ENCODE assay signal across 1 cellular context in the genomic region with DNA sequence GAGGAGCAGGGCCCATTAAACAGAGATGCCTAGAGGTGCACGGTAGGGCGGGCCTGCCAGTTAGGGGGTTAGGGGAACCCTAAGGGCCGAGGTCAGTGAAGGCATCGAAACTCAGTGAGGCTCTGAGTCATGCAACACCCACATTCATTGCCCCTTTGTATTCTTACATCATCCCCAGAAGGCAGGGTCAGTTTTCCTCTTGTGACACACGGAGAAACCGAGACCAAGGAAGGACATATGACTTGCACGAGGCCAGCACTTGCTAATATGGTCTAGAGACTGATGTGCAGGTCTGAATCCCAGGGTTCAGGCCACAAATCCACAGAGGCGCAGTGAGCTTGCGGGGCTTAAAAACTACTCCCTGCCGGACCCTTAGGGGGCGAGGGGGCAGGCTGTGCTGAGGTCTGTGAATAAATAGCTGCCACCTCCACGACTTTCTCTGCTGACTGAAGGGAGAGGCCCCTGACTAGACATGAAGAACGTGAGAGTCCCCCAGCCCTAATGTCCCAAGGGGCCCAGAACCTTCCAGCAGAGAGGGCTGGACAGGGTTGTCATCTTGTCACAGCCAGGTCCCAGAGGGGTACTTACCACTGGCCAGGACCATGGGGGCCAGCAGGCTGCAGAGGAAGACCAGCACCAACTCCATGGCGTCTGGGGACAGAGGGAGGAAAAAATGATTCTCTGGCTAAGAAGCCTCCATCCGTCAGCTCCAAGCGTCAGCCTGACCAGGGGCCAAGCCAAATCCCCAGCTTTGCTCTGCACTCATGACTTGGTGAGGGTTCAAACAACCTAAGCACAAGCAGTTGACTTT.
TF ChIP-seq lines count a peak whose summit lies in the region.

No MANE protein-coding gene starts in this region.

TF ChIP-seq in K562, 482 proteins besides CTCF, POLR2A, EP300 and RAD21:
- TF ChIP-seq L3MBTL2 (IDR thresholded peaks at IDR 0.05) (peak; percentile 63; the same call in 1 of the 2 replicates), POU5F1 (IDR thresholded peaks at IDR 0.05; ENCODE audit: borderline replicate concordance, low read depth, low read length, partially characterized antibody) (no peak), JUN (IDR thresholded peaks at IDR 0.05; ENCODE audit: borderline replicate concordance, low read depth, low read length) (peak; percentile 29; the same call in 1 of the 2 replicates), JUN (CRISPR knock-in tag; IDR thresholded peaks at IDR 0.05; ENCODE audit: borderline replicate concordance) (no peak), ZNF592 (IDR thresholded peaks at IDR 0.05) (0 out of 2 replicates have a peak, but pooled peaks have one; percentile 20), ATF3 (IDR thresholded peaks at IDR 0.05) (peak; percentile 84), ATF3 (CRISPR knock-in tag; conservative IDR thresholded peaks at IDR 0.05) (no peak), FOS (IDR thresholded peaks at IDR 0.05; ENCODE audit: extremely low read depth, insufficient read length) (no peak), ZSCAN32 (CRISPR knock-in tag; IDR thresholded peaks at IDR 0.05) (no peak), MGA (IDR thresholded peaks at IDR 0.05) (peak; percentile 82), MCM2 (IDR thresholded peaks at IDR 0.05; ENCODE audit: low read depth) (no peak), NFE2 (IDR thresholded peaks at IDR 0.05; ENCODE audit: low read depth) (no peak), MIER1 (IDR thresholded peaks at IDR 0.05; ENCODE audit: low read depth) (no peak), EGR1 (conservative IDR thresholded peaks at IDR 0.05) (peak; percentile 44; the same call in 1 of the 2 replicates), JUND (IDR thresholded peaks at IDR 0.05; ENCODE audit: borderline replicate concordance, low read depth, low read length) (peak; percentile 42; the same call in 1 of the 2 replicates), JUND (tag; IDR thresholded peaks at IDR 0.05; ENCODE audit: borderline replicate concordance, low read depth, low read length) (no peak), SNIP1 (IDR thresholded peaks at IDR 0.05; ENCODE audit: low read depth) (no peak), HMGN3 (IDR thresholded peaks at IDR 0.05; ENCODE audit: borderline replicate concordance, extremely low read depth, insufficient read length, low read depth, low read length) (no peak), TAF15 (IDR thresholded peaks at IDR 0.05; ENCODE audit: low read depth, low read length) (no peak), CEBPG (CRISPR knock-in tag; IDR thresholded peaks at IDR 0.05) (no peak), CEBPG (tag; conservative IDR thresholded peaks at IDR 0.05 in 1 of 2, IDR thresholded peaks at IDR 0.05 in 1 of 2) (peak; percentile 6 to 86; a peak in 2 of 4 replicates), ZNF23 (CRISPR knock-in tag; IDR thresholded peaks at IDR 0.05) (no peak), CTCFL (IDR thresholded peaks at IDR 0.05; ENCODE audit: borderline replicate concordance, insufficient read depth, low read depth, low read length, poor library complexity, severe bottlenecking) (peak; percentile 27)
